Comparison of ENCODE assay signal across 14 cellular contexts in the genomic region with DNA sequence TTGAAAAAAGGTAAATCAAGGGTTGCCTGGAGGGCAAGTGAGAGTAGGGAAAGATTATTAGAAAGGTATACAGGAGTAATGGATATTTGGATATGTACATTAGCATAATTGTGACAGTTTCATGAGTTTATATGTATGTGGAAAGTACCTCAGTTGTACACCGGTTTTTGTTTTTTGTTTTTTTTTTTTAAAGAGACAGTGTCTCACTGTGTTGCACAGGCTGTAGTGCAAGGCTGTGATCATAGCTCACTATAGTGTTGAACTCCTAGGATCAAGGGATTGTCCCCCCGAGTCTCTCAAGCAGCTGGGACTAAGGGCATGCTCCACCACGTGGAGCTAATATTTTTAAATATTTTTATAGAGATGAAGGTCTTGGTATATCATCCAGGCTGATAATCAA. TPM values are rescaled to one million over a fixed set of nuclear protein-coding genes. Genes with fewer than 3 reads are reported as not detected.
DNase-seq lines count a peak whose midpoint lies in the region; ATAC-seq and TF ChIP-seq lines count a peak whose summit lies in the region.
"Had no signal": no experiment of that assay in that cellular context is flagged by ENCODE, and none has a peak within 500 bp of the region (broad histone marks: within the 10 kb centered on the region; RNA-seq: fewer than 3 reads in every experiment).

No MANE protein-coding gene starts in this region.

- H3K27ac Mint-ChIP-seq in activated CD8-positive, alpha-beta memory T cell treated with anti-CD3 and anti-CD28 coated beads, Interleukin-2, amount 10 ng/mL, durations not matched to agents 7 days and 5 days, result peak overlapping the region; percentile 60
- H3K27ac Mint-ChIP-seq in activated CD8-positive, alpha-beta T cell treated with anti-CD3 and anti-CD28 coated beads, Interleukin-2, amount 10 ng/mL, durations not matched to agents 7 days and 5 days, result no peak overlapping the region

- H3K4me3 ChIP-seq in right lobe of liver, result peak overlapping the region in 1 of 3 donors; percentile 2
- H3K4me3 ChIP-seq: breast epithelium, psoas muscle, SJSA1 had no signal

- no peak for TF ChIP-seq POLR2A in right lobe of liver (IDR thresholded peaks at IDR 0.05)

- POLR2A ChIA-PET in activated CD8-positive, alpha-beta T cell treated with anti-CD3 and anti-CD28 coated beads, Interleukin-2, amount 10 ng/mL, durations not matched to agents 7 days and 5 days (lab: Charles Lee), result interaction anchor here (1.1 kb wide), 1 partner anchor 15 kb away, joined by 3 read pairs; a partner anchor contains a TSS

- H3K9me3 ChIP-seq in right lobe of liver, result no peaks in the 10 kb centered on the region
- H3K9me3 ChIP-seq: breast epithelium, psoas muscle, SJSA1 had no signal

- H3K27ac ChIP-seq in right lobe of liver, result peak overlapping the region; percentile 37 to 48 (median 38)
- H3K27ac ChIP-seq: breast epithelium, psoas muscle, SJSA1 had no signal

- peaks cover 4% of the 10 kb centered on the region for H3K9me3 Mint-ChIP-seq in activated CD8-positive, alpha-beta memory T cell treated with anti-CD3 and anti-CD28 coated beads, Interleukin-2, amount 10 ng/mL, durations not matched to agents 7 days and 5 days (ENCODE audit: low read depth)
- H3K9me3 Mint-ChIP-seq in activated CD8-positive, alpha-beta T cell treated with anti-CD3 and anti-CD28 coated beads, Interleukin-2, amount 10 ng/mL, durations not matched to agents 7 days and 5 days (ENCODE audit: insufficient read depth), result no peaks in the 10 kb centered on the region

- 51% methylated on average over 3 of the region's 3 CpGs for WGBS in right lobe of liver (ENCODE audit: insufficient coverage, low coverage, low lambda C conversion rate, missing lambda C conversion rate)

- DNase-seq in activated CD8-positive, alpha-beta memory T cell treated with anti-CD3 and anti-CD28 coated beads, Interleukin-2, amount 10 ng/mL, durations not matched to agents 7 days and 5 days, result no peak
- DNase-seq in activated CD8-positive, alpha-beta memory T cell treated with anti-CD3 and anti-CD28 coated beads, Interleukin-2, amount 50 U/mL, for 48 hours, result no peak
- no peak for DNase-seq in right lobe of liver
- DNase-seq in MV-4-11 (lab: John Stamatoyannopoulos, UW), result no peak
- DNase-seq in activated CD8-positive, alpha-beta T cell treated with anti-CD3 and anti-CD28 coated beads, Interleukin-2, amount 10 ng/mL, durations not matched to agents 7 days and 5 days, result no peak
- DNase-seq: 8988T; activated CD4-positive, alpha-beta T cell treated with anti-CD3 and anti-CD28 coated beads for 1 hour; NCI-H1048; psoas muscle had no signal

- H3K4me1 Mint-ChIP-seq in activated CD8-positive, alpha-beta memory T cell treated with anti-CD3 and anti-CD28 coated beads, Interleukin-2, amount 10 ng/mL, durations not matched to agents 7 days and 5 days, result peaks cover 25% of the 10 kb centered on the region
- H3K4me1 Mint-ChIP-seq in activated CD8-positive, alpha-beta T cell treated with anti-CD3 and anti-CD28 coated beads, Interleukin-2, amount 10 ng/mL, durations not matched to agents 7 days and 5 days (ENCODE audit: low read depth), result peaks cover 12% of the 10 kb centered on the region

- CTCF ChIA-PET in activated CD8-positive, alpha-beta memory T cell treated with anti-CD3 and anti-CD28 coated beads, Interleukin-2, amount 10 ng/mL, durations not matched to agents 7 days and 5 days (lab: Charles Lee), result no interaction called here
- CTCF ChIA-PET in activated CD8-positive, alpha-beta T cell treated with anti-CD3 and anti-CD28 coated beads, Interleukin-2, amount 10 ng/mL, durations not matched to agents 7 days and 5 days (lab: Charles Lee), result no interaction called here

- peaks cover 8% of the 10 kb centered on the region for H3K36me3 Mint-ChIP-seq in activated CD8-positive, alpha-beta memory T cell treated with anti-CD3 and anti-CD28 coated beads, Interleukin-2, amount 10 ng/mL, durations not matched to agents 7 days and 5 days
- H3K36me3 Mint-ChIP-seq in activated CD8-positive, alpha-beta T cell treated with anti-CD3 and anti-CD28 coated beads, Interleukin-2, amount 10 ng/mL, durations not matched to agents 7 days and 5 days (ENCODE audit: low read depth), result no peaks in the 10 kb centered on the region

- H3K4me1 ChIP-seq in right lobe of liver, result peaks cover 0 to 18% (median 4%) of the 10 kb centered on the region in 4 donors
- H3K4me1 ChIP-seq: breast epithelium, psoas muscle, SJSA1 had no signal

- H3K27me3 Mint-ChIP-seq in activated CD8-positive, alpha-beta memory T cell treated with anti-CD3 and anti-CD28 coated beads, Interleukin-2, amount 10 ng/mL, durations not matched to agents 7 days and 5 days, result peaks cover 14% of the 10 kb centered on the region
- H3K27me3 Mint-ChIP-seq in activated CD8-positive, alpha-beta T cell treated with anti-CD3 and anti-CD28 coated beads, Interleukin-2, amount 10 ng/mL, durations not matched to agents 7 days and 5 days (ENCODE audit: low read depth), result peaks cover 3% of the 10 kb centered on the region

- no peak overlapping the region for H3K4me3 Mint-ChIP-seq in activated CD8-positive, alpha-beta memory T cell treated with anti-CD3 and anti-CD28 coated beads, Interleukin-2, amount 10 ng/mL, durations not matched to agents 7 days and 5 days
- no peak overlapping the region for H3K4me3 Mint-ChIP-seq in activated CD8-positive, alpha-beta T cell treated with anti-CD3 and anti-CD28 coated beads, Interleukin-2, amount 10 ng/mL, durations not matched to agents 7 days and 5 days

- no peak for TF ChIP-seq CTCF in right lobe of liver (IDR thresholded peaks at IDR 0.05)

- H3K27me3 ChIP-seq in right lobe of liver, result no peaks in the 10 kb centered on the region
- H3K27me3 ChIP-seq: breast epithelium, SJSA1 had no signal

- no peaks in the 10 kb centered on the region for H3K36me3 ChIP-seq in right lobe of liver
- H3K36me3 ChIP-seq: breast epithelium, SJSA1 had no signal

- intact Hi-C loops in right lobe of liver (cut with DNase I), result no loop called here

- ATAC-seq in activated CD8-positive, alpha-beta memory T cell treated with anti-CD3 and anti-CD28 coated beads, Interleukin-2, amount 10 ng/mL, durations not matched to agents 7 days and 5 days, result peak; percentile 12
- ATAC-seq in HG02623 (IDR thresholded peaks at IDR 0.05; ENCODE audit: unreplicated experiment), result peak; percentile 4
- ATAC-seq in HG03196 (IDR thresholded peaks at IDR 0.05; ENCODE audit: unreplicated experiment), result peak; percentile 14
- ATAC-seq in right lobe of liver, result peak; percentile 19 to 39 (median 34)
- no peak for ATAC-seq in esophagus mucosa
- no peak for ATAC-seq in activated CD8-positive, alpha-beta T cell treated with anti-CD3 and anti-CD28 coated beads, Interleukin-2, amount 10 ng/mL, durations not matched to agents 7 days and 5 days
- ATAC-seq: psoas muscle had no signal

RNA-seq across cellular contexts. Expression of a gene that starts 15.3 kb away (rescaled TPM):
- 10 to 100 TPM; 15.0 to 30.2 TPM for total RNA-seq in activated CD8-positive, alpha-beta memory T cell treated with anti-CD3 and anti-CD28 coated beads, Interleukin-2, amount 10 ng/mL, durations not matched to agents 7 days and 5 days
- total RNA-seq in right lobe of liver (100 to 1,000 TPM in 1 of 6 experiments, 10 to 100 TPM in 5; 71.7 to 124 (median 91.0) TPM), esophagus mucosa (50.5 TPM)
- 10 to 100 TPM; 16.5 to 19.5 TPM for total RNA-seq in activated CD8-positive, alpha-beta T cell treated with anti-CD3 and anti-CD28 coated beads, Interleukin-2, amount 10 ng/mL, durations not matched to agents 7 days and 5 days

Comparison
In these comparisons a context has a peak if more than half of its experiments do, and no peak if none do; other contexts are left out.
1. ATAC-seq: peak in activated CD8-positive, alpha-beta memory T cell treated with anti-CD3 and anti-CD28 coated beads, Interleukin-2, amount 10 ng/mL, durations not matched to agents 7 days and 5 days (single experiment), HG02623 (single experiment), HG03196 (single experiment) and right lobe of liver (4 of 4); none in esophagus mucosa (single experiment) and activated CD8-positive, alpha-beta T cell treated with anti-CD3 and anti-CD28 coated beads, Interleukin-2, amount 10 ng/mL, durations not matched to agents 7 days and 5 days (single experiment).